10 cellular contexts compared by ENCODE assay signal in genomic region chr12:104578453-104578852, GRCh38.
DNase-seq lines count a peak whose midpoint lies in the region; ATAC-seq and TF ChIP-seq lines count a peak whose summit lies in the region.
"Had no signal": no experiment of that assay in that cellular context is flagged by ENCODE, and none has a peak within 500 bp of the region (broad histone marks: within the 10 kb centered on the region; RNA-seq: fewer than 3 reads in every experiment).

No MANE protein-coding gene starts in this region.

- H3K27me3 Mint-ChIP-seq in activated naive CD4-positive, alpha-beta T cell treated with anti-CD3 and anti-CD28 coated beads, Interleukin-2, amount 50 U/mL, for 24 hours, result no peaks in the 10 kb centered on the region
- no peaks in the 10 kb centered on the region for H3K27me3 Mint-ChIP-seq in activated naive CD4-positive, alpha-beta T cell treated with anti-CD3 and anti-CD28 coated beads, Interleukin-2, amount 10 ng/mL, durations not matched to agents 7 days and 5 days
- H3K27me3 Mint-ChIP-seq: memory B cell had no signal

- DNase-seq in activated naive CD4-positive, alpha-beta T cell treated with anti-CD3 and anti-CD28 coated beads, Interleukin-2, amount 10 ng/mL, durations not matched to agents 7 days and 5 days, result no peak
- peak; percentile 91 for DNase-seq in fibroblast of mammary gland (ENCODE audit: low read depth)
- no peak for DNase-seq in stimulated activated effector memory CD8-positive, alpha-beta T cell treated with anti-CD3 and anti-CD28 coated beads, Interleukin-12 subunit alpha, Interleukin-12 subunit beta, amount 100 ng/mL, for 72 hours (ENCODE audit: low spot score in 2 of 2)
- no peak for DNase-seq in SHP77 (lab: John Stamatoyannopoulos, UW)
- no peak for DNase-seq in NCI-H510A treated with DMSO at 0.1 percent for 48 hours (lab: John Stamatoyannopoulos, UW)
- DNase-seq: Peyer's patch had no signal

- ATAC-seq in SK-N-SH treated with all-trans-retinoic acid at 6 μM for 48 hours (peak; percentile 82), HG02642 (IDR thresholded peaks at IDR 0.05; ENCODE audit: poor library complexity, unreplicated experiment) (no peak)
- ATAC-seq in stimulated activated effector memory CD8-positive, alpha-beta T cell treated with anti-CD3 and anti-CD28 coated beads, Interleukin-12 subunit alpha, Interleukin-12 subunit beta, amount 100 ng/mL, for 72 hours, result peak; percentile 61

- no peaks in the 10 kb centered on the region for H3K9me3 Mint-ChIP-seq in activated naive CD4-positive, alpha-beta T cell treated with anti-CD3 and anti-CD28 coated beads, Interleukin-2, amount 50 U/mL, for 24 hours
- no peaks in the 10 kb centered on the region for H3K9me3 Mint-ChIP-seq in activated naive CD4-positive, alpha-beta T cell treated with anti-CD3 and anti-CD28 coated beads, Interleukin-2, amount 10 ng/mL, durations not matched to agents 7 days and 5 days
- no peaks in the 10 kb centered on the region for H3K9me3 Mint-ChIP-seq in stimulated activated effector memory CD8-positive, alpha-beta T cell treated with anti-CD3 and anti-CD28 coated beads, Interleukin-12 subunit alpha, Interleukin-12 subunit beta, amount 100 ng/mL, for 72 hours
- H3K9me3 Mint-ChIP-seq: memory B cell had no signal

- peaks cover 73% of the 10 kb centered on the region for H3K4me1 Mint-ChIP-seq in activated naive CD4-positive, alpha-beta T cell treated with anti-CD3 and anti-CD28 coated beads, Interleukin-2, amount 50 U/mL, for 24 hours
- peaks cover 54% of the 10 kb centered on the region for H3K4me1 Mint-ChIP-seq in activated naive CD4-positive, alpha-beta T cell treated with anti-CD3 and anti-CD28 coated beads, Interleukin-2, amount 10 ng/mL, durations not matched to agents 7 days and 5 days
- peaks cover 82% of the 10 kb centered on the region for H3K4me1 Mint-ChIP-seq in stimulated activated effector memory CD8-positive, alpha-beta T cell treated with anti-CD3 and anti-CD28 coated beads, Interleukin-12 subunit alpha, Interleukin-12 subunit beta, amount 100 ng/mL, for 72 hours

- H3K27ac Mint-ChIP-seq in activated naive CD4-positive, alpha-beta T cell treated with anti-CD3 and anti-CD28 coated beads, Interleukin-2, amount 50 U/mL, for 24 hours, result no peak overlapping the region
- no peak overlapping the region for H3K27ac Mint-ChIP-seq in activated naive CD4-positive, alpha-beta T cell treated with anti-CD3 and anti-CD28 coated beads, Interleukin-2, amount 10 ng/mL, durations not matched to agents 7 days and 5 days
- H3K27ac Mint-ChIP-seq in stimulated activated effector memory CD8-positive, alpha-beta T cell treated with anti-CD3 and anti-CD28 coated beads, Interleukin-12 subunit alpha, Interleukin-12 subunit beta, amount 100 ng/mL, for 72 hours, result peak overlapping the region; percentile 20

- H3K36me3 Mint-ChIP-seq in activated naive CD4-positive, alpha-beta T cell treated with anti-CD3 and anti-CD28 coated beads, Interleukin-2, amount 50 U/mL, for 24 hours, result peaks cover under 1% of the 10 kb centered on the region
- peaks cover 9% of the 10 kb centered on the region for H3K36me3 Mint-ChIP-seq in activated naive CD4-positive, alpha-beta T cell treated with anti-CD3 and anti-CD28 coated beads, Interleukin-2, amount 10 ng/mL, durations not matched to agents 7 days and 5 days
- peaks cover 8% of the 10 kb centered on the region for H3K36me3 Mint-ChIP-seq in stimulated activated effector memory CD8-positive, alpha-beta T cell treated with anti-CD3 and anti-CD28 coated beads, Interleukin-12 subunit alpha, Interleukin-12 subunit beta, amount 100 ng/mL, for 72 hours

- no peak overlapping the region for H3K4me3 ChIP-seq in fibroblast of mammary gland (ENCODE audit: control insufficient read depth, low read depth, low read length)
- H3K4me3 ChIP-seq: Peyer's patch had no signal

- H3K4me3 Mint-ChIP-seq in activated naive CD4-positive, alpha-beta T cell treated with anti-CD3 and anti-CD28 coated beads, Interleukin-2, amount 50 U/mL, for 24 hours, result peak overlapping the region; percentile 23
- H3K4me3 Mint-ChIP-seq in activated naive CD4-positive, alpha-beta T cell treated with anti-CD3 and anti-CD28 coated beads, Interleukin-2, amount 10 ng/mL, durations not matched to agents 7 days and 5 days, result no peak overlapping the region
- H3K4me3 Mint-ChIP-seq in stimulated activated effector memory CD8-positive, alpha-beta T cell treated with anti-CD3 and anti-CD28 coated beads, Interleukin-12 subunit alpha, Interleukin-12 subunit beta, amount 100 ng/mL, for 72 hours, result peak overlapping the region; percentile 6
- H3K4me3 Mint-ChIP-seq: memory B cell had no signal

- no peak for TF ChIP-seq CTCF in fibroblast of mammary gland (conservative IDR thresholded peaks at IDR 0.05; ENCODE audit: control insufficient read depth, insufficient read depth, low read depth, low read length)

- CTCF ChIA-PET in activated naive CD4-positive, alpha-beta T cell treated with anti-CD3 and anti-CD28 coated beads, Interleukin-2, amount 10 ng/mL, durations not matched to agents 7 days and 5 days (lab: Charles Lee), result interaction anchor here (2.2 kb wide), 1 partner anchor 10 kb away, joined by 5 read pairs; no protein-coding TSS in a partner anchor

TF ChIP-seq in SK-N-SH treated with all-trans-retinoic acid at 6 μM for 48 hours, 23 proteins besides CTCF, POLR2A, EP300 and RAD21:
- TF ChIP-seq CSDC2 (CRISPR knock-in tag; IDR thresholded peaks at IDR 0.05), result no peak
- TF ChIP-seq ZNF8 (CRISPR knock-in tag; IDR thresholded peaks at IDR 0.05), result no peak
- TF ChIP-seq ZC3H10 (CRISPR knock-in tag; IDR thresholded peaks at IDR 0.05), result no peak
- no peak for TF ChIP-seq ZNF70 (CRISPR knock-in tag; IDR thresholded peaks at IDR 0.05)
- TF ChIP-seq BACH2 (CRISPR knock-in tag; IDR thresholded peaks at IDR 0.05; ENCODE audit: borderline replicate concordance), result no peak
- TF ChIP-seq SNAI2 (CRISPR knock-in tag; IDR thresholded peaks at IDR 0.05), result no peak
- no peak for TF ChIP-seq TCF4 (CRISPR knock-in tag; IDR thresholded peaks at IDR 0.05; ENCODE audit: borderline replicate concordance)
- no peak for TF ChIP-seq POU6F1 (CRISPR knock-in tag; IDR thresholded peaks at IDR 0.05; ENCODE audit: borderline replicate concordance, low read depth)
- TF ChIP-seq PATZ1 (CRISPR knock-in tag; IDR thresholded peaks at IDR 0.05; ENCODE audit: borderline replicate concordance), result no peak
- TF ChIP-seq ZFP30 (CRISPR knock-in tag; IDR thresholded peaks at IDR 0.05), result no peak
